In the genomic region with DNA sequence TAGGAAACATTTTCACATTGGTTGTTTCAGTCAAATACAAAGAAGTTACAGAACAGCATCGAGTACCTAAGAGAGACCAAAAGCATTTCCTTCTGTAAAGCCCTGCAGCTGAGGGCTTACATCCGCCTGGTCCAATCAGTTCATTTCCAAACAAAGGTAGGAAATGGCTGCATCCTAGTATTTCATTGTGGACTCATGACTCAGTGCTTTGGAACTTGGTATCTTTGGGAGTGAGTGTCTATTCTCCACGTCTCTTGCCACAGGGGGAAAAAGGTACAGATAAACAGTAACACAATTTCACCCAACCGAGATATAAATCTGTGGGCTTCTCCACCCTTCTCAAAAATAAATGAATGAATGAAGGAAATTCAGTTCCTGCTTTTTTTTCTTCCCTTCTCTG, we compare ENCODE assay signal across 9 cellular contexts.
DNase-seq lines count a peak whose midpoint lies in the region; ATAC-seq and TF ChIP-seq lines count a peak whose summit lies in the region.
"Had no signal": no experiment of that assay in that cellular context is flagged by ENCODE, and none has a peak within 500 bp of the region (broad histone marks: within the 10 kb centered on the region; RNA-seq: fewer than 3 reads in every experiment).

No MANE protein-coding gene starts in this region.

- CTCF ChIA-PET in RWPE1 (lab: Yijun Ruan, JAX), result interaction anchor here (0.7 kb wide), 1 partner anchor 221 kb away, joined by 4 read pairs; no protein-coding TSS in a partner anchor

- TF ChIP-seq CTCF in RWPE1 (conservative IDR thresholded peaks at IDR 0.05; ENCODE audit: low read depth) (no peak), omental fat pad (IDR thresholded peaks at IDR 0.05) (no peak)

- DNase-seq in RWPE1 (ENCODE audit: low spot score) (peak; percentile 60), glomerular endothelial cell (ENCODE audit: extremely low read depth, low read depth, low spot score) (peak; percentile 97), omental fat pad (ENCODE audit: low spot score) (no peak), NCI-H128 (lab: John Stamatoyannopoulos, UW; ENCODE audit: unreplicated experiment) (no peak)
- no peak for DNase-seq in activated CD4-positive, CD25-positive, alpha-beta regulatory T cell (lab: John Stamatoyannopoulos, UW)
- DNase-seq: CD4-positive, CD25-positive, alpha-beta regulatory T cell had no signal

- peak; percentile 30 for ATAC-seq in GM19463 (IDR thresholded peaks at IDR 0.05; ENCODE audit: unreplicated experiment)
- ATAC-seq in omental fat pad (ENCODE audit: low FRiP score), result peak; percentile 83
- ATAC-seq in GM21717 (IDR thresholded peaks at IDR 0.05; ENCODE audit: unreplicated experiment), result no peak
- ATAC-seq in HG02885 (IDR thresholded peaks at IDR 0.05; ENCODE audit: poor library complexity, unreplicated experiment), result no peak

- H3K27ac ChIP-seq in RWPE1, result no peak overlapping the region

- POLR2A ChIA-PET in RWPE1 (lab: Yijun Ruan, JAX; ENCODE audit: low non-redundant PET), result no interaction called here

Comparison
In these comparisons a context has a peak if more than half of its experiments do, and no peak if none do; other contexts are left out.
1. ATAC-seq: peak in GM19463 (single experiment) and omental fat pad (single experiment); none in GM21717 (single experiment) and HG02885 (single experiment).
2. DNase-seq: peak in RWPE1 (single experiment) and glomerular endothelial cell (single experiment); none in omental fat pad (single experiment), NCI-H128 (single experiment) and activated CD4-positive, CD25-positive, alpha-beta regulatory T cell (0 of 4).